8 cellular contexts compared by ENCODE assay signal in the genomic region with DNA sequence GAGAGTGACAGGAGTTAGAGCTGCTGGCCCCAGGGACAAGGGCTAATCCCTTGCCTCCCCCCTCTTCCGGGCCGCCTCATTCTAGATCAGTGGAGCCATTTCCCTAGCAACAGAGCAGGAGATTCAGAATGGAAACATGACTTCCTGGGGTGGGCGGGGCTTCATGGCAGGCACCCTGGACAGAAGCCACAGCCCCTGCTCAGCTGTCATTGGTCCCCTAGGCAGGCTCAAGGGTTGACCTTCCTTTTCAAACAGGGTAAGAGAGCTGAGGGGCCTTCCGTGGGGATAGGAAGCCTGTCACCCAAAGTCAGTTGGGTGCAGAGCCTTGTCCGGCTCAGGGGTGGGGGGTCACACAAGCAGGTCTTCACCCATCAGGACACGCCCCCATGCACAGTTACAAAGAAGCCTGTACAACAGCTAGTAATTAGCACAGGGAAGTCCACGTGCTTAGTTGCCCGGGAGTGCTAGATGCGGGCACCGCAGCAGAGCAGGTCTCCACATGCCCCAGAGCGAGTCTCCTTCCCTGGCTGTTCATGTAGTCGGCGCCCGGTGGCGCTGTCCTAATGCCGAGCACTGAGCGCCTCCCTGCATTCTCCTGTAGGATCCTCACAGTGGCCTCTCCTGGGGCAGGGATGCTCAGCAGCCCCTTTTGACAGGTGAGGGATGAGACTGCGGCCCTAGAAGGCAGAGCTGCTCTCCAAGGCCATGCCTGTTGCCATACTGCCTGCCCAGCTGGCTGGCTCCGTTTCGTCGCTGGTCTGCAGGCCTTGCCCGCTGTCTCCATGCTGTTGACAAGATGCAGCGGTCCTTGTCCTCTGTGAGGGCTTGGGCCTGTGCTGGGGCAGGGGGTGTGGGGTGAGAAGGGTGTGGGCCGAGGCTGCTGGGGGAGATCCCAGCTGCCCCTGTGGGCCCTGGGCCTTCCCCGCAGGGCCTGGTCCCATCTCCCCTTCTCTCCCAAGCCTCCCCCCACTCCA. TPM values are rescaled to one million over a fixed set of nuclear protein-coding genes. Genes with fewer than 3 reads are reported as not detected.
A peak's percentile ranks its signal among the peaks of the same experiment; 100 is the strongest.
DNase-seq lines count a peak whose midpoint lies in the region; ATAC-seq and TF ChIP-seq lines count a peak whose summit lies in the region.

No MANE protein-coding gene starts in this region.

- H3K4me1 ChIP-seq in prostate gland (replicated peaks): peaks cover 4% of the 10 kb centered on the region

- peak overlapping the region; percentile 55 to 57 for H3K27ac Mint-ChIP-seq in activated naive CD4-positive, alpha-beta T cell treated with anti-CD3 and anti-CD28 coated beads, Interleukin-2, amount 50 U/mL, for 72 hours

- H3K4me3 ChIP-seq in HFF-Myc (replicated peaks; ENCODE audit: low read depth, low read length): no peak overlapping the region
- H3K4me3 ChIP-seq in prostate gland: no peak overlapping the region

- TF ChIP-seq POLR2A in prostate gland (IDR thresholded peaks at IDR 0.05): no peak

- no peaks in the 10 kb centered on the region for H3K27me3 ChIP-seq in prostate gland (replicated peaks; ENCODE audit: insufficient read depth)

- H3K36me3 ChIP-seq in prostate gland: no peaks in the 10 kb centered on the region

- intact Hi-C loops in Right ventricle myocardium superior (cut with DNase I) (no loop called here), prostate gland (cut with DNase I) (no loop called here)

- H3K9me3 ChIP-seq in prostate gland: no peaks in the 10 kb centered on the region

- peak; percentile 86 for DNase-seq in COLO829 (ENCODE audit: low spot score)
- DNase-seq in HFF-Myc (ENCODE audit: extremely low read depth, low read depth): peak; percentile 68
- peak; percentile 91 for DNase-seq in NCI-H69 (lab: John Stamatoyannopoulos, UW)
- DNase-seq in activated naive CD4-positive, alpha-beta T cell treated with anti-CD3 and anti-CD28 coated beads, Interleukin-2, amount 50 U/mL, for 72 hours (ENCODE audit: low spot score in 2 of 2): peak in 1 of 2 donors; percentile 58
- DNase-seq in Right ventricle myocardium superior: peak; percentile 84
- peak; percentile 38 for DNase-seq in prostate gland (ENCODE audit: low spot score)

- peak; percentile 11 to 27 for ATAC-seq in activated naive CD4-positive, alpha-beta T cell treated with anti-CD3 and anti-CD28 coated beads, Interleukin-2, amount 50 U/mL, for 72 hours
- ATAC-seq in Right ventricle myocardium superior (ENCODE audit: poor library complexity): peak; percentile 40
- no peak for ATAC-seq in GM18502 (IDR thresholded peaks at IDR 0.05; ENCODE audit: poor library complexity, unreplicated experiment)
- no peak for ATAC-seq in HG03565 (IDR thresholded peaks at IDR 0.05; ENCODE audit: unreplicated experiment)

- peak overlapping the region in 1 of 2 donors; percentile 5 for H3K27ac ChIP-seq in prostate gland

- 41% methylated on average over 24 of the region's 25 CpGs for WGBS in prostate gland

- peaks cover 0 to 5% of the 10 kb centered on the region in 2 donors for H3K36me3 Mint-ChIP-seq in activated naive CD4-positive, alpha-beta T cell treated with anti-CD3 and anti-CD28 coated beads, Interleukin-2, amount 50 U/mL, for 72 hours

- H3K9me3 Mint-ChIP-seq in activated naive CD4-positive, alpha-beta T cell treated with anti-CD3 and anti-CD28 coated beads, Interleukin-2, amount 50 U/mL, for 72 hours: no peaks in the 10 kb centered on the region

- TF ChIP-seq CTCF in HFF-Myc (IDR thresholded peaks at IDR 0.05; ENCODE audit: low read depth, low read length, missing control alignments) (no peak), prostate gland (IDR thresholded peaks at IDR 0.05) (peak in 2 of 4 experiments; percentile 10 to 64)

RNA-seq across cellular contexts. Expression of gene TMEM201, which starts 5.1 kb away (rescaled TPM):
- 10 to 100 TPM; 14.8 to 16.5 TPM for total RNA-seq in activated naive CD4-positive, alpha-beta T cell treated with anti-CD3 and anti-CD28 coated beads, Interleukin-2, amount 50 U/mL, for 72 hours
- 17.2 TPM for total RNA-seq in Right ventricle myocardium superior
- total RNA-seq in prostate gland: 10 to 100 TPM in 1 of 2 donors, 1 to 10 TPM in 1; 9.6 to 27.9 TPM

RNA-seq across cellular contexts. Expression of gene SLC25A33, which starts 54.5 kb away (rescaled TPM):
- total RNA-seq in activated naive CD4-positive, alpha-beta T cell treated with anti-CD3 and anti-CD28 coated beads, Interleukin-2, amount 50 U/mL, for 72 hours: 1 to 10 TPM; 6.1 to 6.2 TPM
- total RNA-seq in Right ventricle myocardium superior: 6.3 TPM
- 10 to 100 TPM; 10.7 to 11.9 TPM for total RNA-seq in prostate gland

RNA-seq across cellular contexts. Expression of gene PIK3CD, which starts 57.8 kb away (rescaled TPM):
- total RNA-seq in activated naive CD4-positive, alpha-beta T cell treated with anti-CD3 and anti-CD28 coated beads, Interleukin-2, amount 50 U/mL, for 72 hours: 100 to 1,000 TPM; 118 to 138 TPM
- total RNA-seq in Right ventricle myocardium superior (3.3 TPM), prostate gland (10 to 100 TPM in 1 of 2 donors, 1 to 10 TPM in 1; 5.3 to 12.9 TPM)

Comparison
In these comparisons a context has a peak if more than half of its experiments do, and no peak if none do; other contexts are left out.
1. ATAC-seq: peak in activated naive CD4-positive, alpha-beta T cell treated with anti-CD3 and anti-CD28 coated beads, Interleukin-2, amount 50 U/mL, for 72 hours (2 of 2) and Right ventricle myocardium superior (single experiment); none in GM18502 (single experiment) and HG03565 (single experiment).
2. RNA of gene PIK3CD, which starts 57.8 kb away (total RNA-seq): 118 to 138 TPM in activated naive CD4-positive, alpha-beta T cell treated with anti-CD3 and anti-CD28 coated beads, Interleukin-2, amount 50 U/mL, for 72 hours; 5.3 to 12.9 TPM in prostate gland and 3.3 TPM in Right ventricle myocardium superior (single experiment); every median in the first group is over 4 times any median in the second.